In genomic region chr11:116927163-116927772, GRCh38 we compare ENCODE assay signal across 9 cellular contexts.
DNase-seq lines count a peak whose midpoint lies in the region; ATAC-seq and TF ChIP-seq lines count a peak whose summit lies in the region.
"Had no signal": no experiment of that assay in that cellular context is flagged by ENCODE, and none has a peak within 500 bp of the region (broad histone marks: within the 10 kb centered on the region; RNA-seq: fewer than 3 reads in every experiment).

No MANE protein-coding gene starts in this region.

- no peak overlapping the region for H3K27ac ChIP-seq in PC-3 (ENCODE audit: low read length)
- H3K27ac ChIP-seq in adrenal gland: no peak overlapping the region
- peak overlapping the region; percentile 80 for H3K27ac ChIP-seq in neutrophil
- H3K27ac ChIP-seq: epithelial cell of prostate had no signal

- no peaks in the 10 kb centered on the region for H3K79me2 ChIP-seq in PC-3 (ENCODE audit: low read length)

- H3K9ac ChIP-seq in PC-3 (ENCODE audit: low read length): no peak overlapping the region

- no peaks in the 10 kb centered on the region for H3K9me2 ChIP-seq in PC-3 (replicated peaks; ENCODE audit: low read length)

- 85 to 92% (median 88%) methylated on average over 6 of the region's 6 CpGs for WGBS in adrenal gland, 4 donors

- no peaks in the 10 kb centered on the region for H4K20me1 ChIP-seq in PC-3 (ENCODE audit: low read length)

- POLR2A ChIA-PET in PC-3 (lab: Charles Lee; ENCODE audit: unreplicated experiment): no interaction called here

- peak; percentile 36 for TF ChIP-seq CTCF in GM06990 (IDR thresholded peaks at IDR 0.05; ENCODE audit: insufficient read depth, low read length, poor library complexity, severe bottlenecking)
- peak; percentile 66 for TF ChIP-seq CTCF in PC-3 (conservative IDR thresholded peaks at IDR 0.05; ENCODE audit: low read depth, low read length)
- TF ChIP-seq CTCF in adrenal gland (IDR thresholded peaks at IDR 0.05): peak in 4 of 6 experiments; percentile 8 to 26 (median 16)
- no peak for TF ChIP-seq CTCF in neutrophil (IDR thresholded peaks at IDR 0.05)

- peaks cover 17% of the 10 kb centered on the region for H3K4me1 ChIP-seq in PC-3 (ENCODE audit: insufficient read depth, low read length)
- peaks cover 4 to 26% of the 10 kb centered on the region in 2 donors for H3K4me1 ChIP-seq in adrenal gland (replicated peaks in 1 of 2)
- H3K4me1 ChIP-seq in neutrophil (ENCODE audit: control insufficient read depth in 1 of 2, insufficient read depth in 1 of 2, low read depth in 1 of 2, low read length in 1 of 2): peaks cover 39 to 50% of the 10 kb centered on the region in 2 experiments

- no peak overlapping the region for H2AFZ ChIP-seq in PC-3 (ENCODE audit: low read length)

- no TSS peak for BruUV-seq in PC-3 (replicated peaks; lab: Mats Ljungman, UMichigan)

- TF ChIP-seq POLR2A in adrenal gland (IDR thresholded peaks at IDR 0.05): no peak

- H3K9me3 ChIP-seq in PC-3 (ENCODE audit: low read length): no peaks in the 10 kb centered on the region
- no peaks in the 10 kb centered on the region for H3K9me3 ChIP-seq in adrenal gland (replicated peaks in 1 of 3)
- no peaks in the 10 kb centered on the region for H3K9me3 ChIP-seq in neutrophil

- peaks cover 5% of the 10 kb centered on the region for H3F3A ChIP-seq in PC-3 (ENCODE audit: low read length, unreplicated experiment)

- H3K4me3 ChIP-seq in GM06990 (replicated peaks; ENCODE audit: low read depth, low read length) (no peak overlapping the region), PC-3 (ENCODE audit: low read length) (no peak overlapping the region), adrenal gland (no peak overlapping the region), neutrophil (ENCODE audit: low read depth in 1 of 2, low read length in 1 of 2) (no peak overlapping the region)

- no peak overlapping the region for H3K4me2 ChIP-seq in PC-3 (ENCODE audit: low read length)

- ATAC-seq in PC-3 (no peak), GM21447 (IDR thresholded peaks at IDR 0.05; ENCODE audit: unreplicated experiment) (no peak)

- intact Hi-C loops in PC-3 (cut with micrococcal nuclease): loop anchor here (2.0 kb wide), 1 partner anchor 180 kb away; no protein-coding TSS in a partner anchor
- intact Hi-C loops in adrenal gland (cut with DNase I): no loop called here

- H3K27me3 ChIP-seq in GM06990 (replicated peaks; ENCODE audit: control insufficient read depth, insufficient read depth, low read length) (no peaks in the 10 kb centered on the region), PC-3 (ENCODE audit: low read length) (no peaks in the 10 kb centered on the region), adrenal gland (no peaks in the 10 kb centered on the region), neutrophil (no peaks in the 10 kb centered on the region)

- DNase-seq in GM06990 (ENCODE audit: extremely low read depth, insufficient read length): no peak
- DNase-seq in PC-3: peak; percentile 39
- no peak for DNase-seq in adrenal gland
- DNase-seq in hypothalamus (lab: John Stamatoyannopoulos, UW): no peak
- no peak for DNase-seq in HK-2 (ENCODE audit: unreplicated experiment)
- no peak for DNase-seq in NCI-H2029 treated with DMSO at 0.1 percent for 48 hours (lab: John Stamatoyannopoulos, UW)

- H3K36me3 ChIP-seq in GM06990 (ENCODE audit: control insufficient read depth, insufficient read depth, low read length) (no peaks in the 10 kb centered on the region; the same call in none of the 2 replicates), PC-3 (ENCODE audit: low read depth, low read length) (peaks cover 17% of the 10 kb centered on the region), adrenal gland (replicated peaks in 1 of 2) (peaks cover 0 to 5% of the 10 kb centered on the region in 2 donors), neutrophil (peaks cover 24% of the 10 kb centered on the region)

- CTCF ChIA-PET in PC-3 (lab: Charles Lee): no interaction called here
